Comparison of ENCODE assay signal across 8 cellular contexts in the genomic region with DNA sequence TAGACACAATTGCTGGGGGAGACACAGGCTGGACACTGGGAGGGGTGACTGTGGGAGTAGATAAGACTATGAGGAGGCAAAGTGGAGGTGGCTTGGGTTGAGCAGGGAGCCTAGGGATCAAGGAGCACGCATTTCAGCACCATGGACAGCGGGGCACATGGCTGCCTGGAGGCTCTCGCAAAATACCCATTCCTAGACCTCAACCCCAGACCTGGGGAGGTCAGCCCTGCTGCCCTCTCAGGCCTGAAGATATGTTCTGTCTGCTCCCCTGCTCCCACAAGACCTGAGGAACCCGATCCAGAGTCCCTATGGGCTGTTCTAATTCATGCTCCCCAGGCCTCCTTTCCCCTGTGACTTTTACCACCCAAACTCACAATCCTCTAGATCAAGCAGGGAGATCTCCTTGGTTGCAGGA. TPM values are rescaled to one million over a fixed set of nuclear protein-coding genes. Genes with fewer than 3 reads are reported as not detected.
DNase-seq lines count a peak whose midpoint lies in the region; ATAC-seq, FAIRE-seq and TF ChIP-seq lines count a peak whose summit lies in the region.

No MANE protein-coding gene starts in this region.

- intact Hi-C loops in GM12878 (cut with micrococcal nuclease; ENCODE audit: unreplicated experiment): no loop called here
- intact Hi-C loops in mucosa of descending colon (cut with DNase I, micrococcal nuclease): no loop called here

- no peaks in the 10 kb centered on the region for H3K79me2 ChIP-seq in GM12878 (ENCODE audit: control insufficient read depth, insufficient read depth, low read length)

- no peak for TF ChIP-seq RAD21 in GM12878 (IDR thresholded peaks at IDR 0.05; ENCODE audit: insufficient read depth, low read depth, low read length)

- no peak overlapping the region for H3K4me2 ChIP-seq in GM12878 (ENCODE audit: control insufficient read depth, insufficient read depth)

- H3K36me3 ChIP-seq in H7 (replicated peaks; ENCODE audit: control insufficient read depth, insufficient read depth, low read length): no peaks in the 10 kb centered on the region
- no peaks in the 10 kb centered on the region for H3K36me3 ChIP-seq in GM12878 (ENCODE audit: control insufficient read depth in 2 of 2, insufficient read depth in 2 of 2, low read length in 1 of 2)
- no peaks in the 10 kb centered on the region for H3K36me3 ChIP-seq in mucosa of descending colon (ENCODE audit: low read depth)

- CTCF ChIA-PET in GM12878 (lab: Yijun Ruan, JAX): no interaction called here

- BruUV-seq in GM12878 (replicated peaks; lab: Mats Ljungman, UMichigan): no TSS peak

- H3K4me3 ChIP-seq in H7 (ENCODE audit: insufficient read depth, low read depth, low read length): no peak overlapping the region
- no peak overlapping the region for H3K4me3 ChIP-seq in GM12878
- H3K4me3 ChIP-seq in mucosa of descending colon: no peak overlapping the region

- H3K9me3 ChIP-seq in GM12878 (replicated peaks; ENCODE audit: control insufficient read depth, insufficient read depth, low read length) (no peaks in the 10 kb centered on the region), mucosa of descending colon (no peaks in the 10 kb centered on the region)

- POLR2A ChIA-PET in GM12878 (lab: Charles Lee): no interaction called here

- RAD21 ChIA-PET in GM12878 (lab: Charles Lee; ENCODE audit: unreplicated experiment): interaction anchor here (1.0 kb wide), 1 partner anchor 336 kb away, joined by 3 read pairs; no protein-coding TSS in a partner anchor

- H3K27ac ChIP-seq in GM12878 (ENCODE audit: control insufficient read depth, insufficient read depth): no peak overlapping the region

- SMC1A ChIA-PET in GM12878 (lab: Charles Lee; ENCODE audit: uncharacterized antibody, unreplicated experiment): no interaction called here

- DNase-seq in H7: peak; percentile 91
- peak; percentile 54 for DNase-seq in RPMI7951 (ENCODE audit: low read depth)
- DNase-seq in GM12878 (ENCODE audit: low read depth, low spot score): no peak
- DNase-seq in mucosa of descending colon: peak in 2 of 3 donors; percentile 62 to 75
- no peak for DNase-seq in foreskin melanocyte
- DNase-seq in hippocampal formation (lab: John Stamatoyannopoulos, UW): no peak
- no peak for DNase-seq in NK-92 treated with Interleukin-12 subunit alpha and Interleukin-12 subunit beta, amount 100 ng/mL, for 24 hours (lab: John Stamatoyannopoulos, UW)

- H3K27me3 ChIP-seq in H7 (ENCODE audit: control insufficient read depth, insufficient read depth, low read length): peaks cover 7% of the 10 kb centered on the region
- no peaks in the 10 kb centered on the region; a peak in 1 of 4 replicates for H3K27me3 ChIP-seq in GM12878 (replicated peaks in 1 of 2; ENCODE audit: control insufficient read depth in 2 of 2, insufficient read depth in 2 of 2, low read length in 1 of 2)

- no peak for TF ChIP-seq POLR2A in GM12878 (IDR thresholded peaks at IDR 0.05; ENCODE audit: low read depth, low read length)

- WGBS in GM12878 (ENCODE audit: insufficient coverage, insufficient replicate concordance, low lambda C conversion rate, missing lambda C conversion rate): 10% methylated on average over 4 of the region's 4 CpGs

- no peak overlapping the region for H3K9ac ChIP-seq in GM12878 (ENCODE audit: control insufficient read depth, insufficient read depth, low read length)

- no peak for TF ChIP-seq EP300 in GM12878 (IDR thresholded peaks at IDR 0.05; ENCODE audit: borderline replicate concordance in 1 of 2, control insufficient read depth in 1 of 2, low read depth in 2 of 2, low read length in 2 of 2)

- no peak overlapping the region for H2AFZ ChIP-seq in GM12878 (ENCODE audit: control insufficient read depth, low read depth, low read length)

- no peaks in the 10 kb centered on the region for H4K20me1 ChIP-seq in GM12878 (ENCODE audit: control insufficient read depth, insufficient read depth)

- FAIRE-seq in GM12878 (lab: Jason Lieb, UNC): no peak

- ATAC-seq in GM12878 (peak; percentile 71), mucosa of descending colon (peak; percentile 58), GM18861 (IDR thresholded peaks at IDR 0.05; ENCODE audit: unreplicated experiment) (no peak)

- in situ Hi-C loops in GM12878 (cut with MboI): no loop called here

- H3K4me1 ChIP-seq in GM12878 (ENCODE audit: control insufficient read depth, insufficient read depth, low read length) (no peaks in the 10 kb centered on the region), mucosa of descending colon (ENCODE audit: low read depth) (no peaks in the 10 kb centered on the region)

- TF ChIP-seq CTCF in GM12878 (IDR thresholded peaks at IDR 0.05 in 2 of 3, conservative IDR thresholded peaks at IDR 0.05 in 1 of 3; ENCODE audit: control insufficient read depth in 2 of 3, extremely low read depth in 1 of 3, insufficient read depth in 1 of 3, low read depth in 3 of 3, low read length in 3 of 3): no peak
- no peak for TF ChIP-seq CTCF in mucosa of descending colon (IDR thresholded peaks at IDR 0.05)

TF ChIP-seq in GM12878, 131 proteins besides CTCF, POLR2A, EP300 and RAD21 (continues in another document):
- TF ChIP-seq, protein P1, sequence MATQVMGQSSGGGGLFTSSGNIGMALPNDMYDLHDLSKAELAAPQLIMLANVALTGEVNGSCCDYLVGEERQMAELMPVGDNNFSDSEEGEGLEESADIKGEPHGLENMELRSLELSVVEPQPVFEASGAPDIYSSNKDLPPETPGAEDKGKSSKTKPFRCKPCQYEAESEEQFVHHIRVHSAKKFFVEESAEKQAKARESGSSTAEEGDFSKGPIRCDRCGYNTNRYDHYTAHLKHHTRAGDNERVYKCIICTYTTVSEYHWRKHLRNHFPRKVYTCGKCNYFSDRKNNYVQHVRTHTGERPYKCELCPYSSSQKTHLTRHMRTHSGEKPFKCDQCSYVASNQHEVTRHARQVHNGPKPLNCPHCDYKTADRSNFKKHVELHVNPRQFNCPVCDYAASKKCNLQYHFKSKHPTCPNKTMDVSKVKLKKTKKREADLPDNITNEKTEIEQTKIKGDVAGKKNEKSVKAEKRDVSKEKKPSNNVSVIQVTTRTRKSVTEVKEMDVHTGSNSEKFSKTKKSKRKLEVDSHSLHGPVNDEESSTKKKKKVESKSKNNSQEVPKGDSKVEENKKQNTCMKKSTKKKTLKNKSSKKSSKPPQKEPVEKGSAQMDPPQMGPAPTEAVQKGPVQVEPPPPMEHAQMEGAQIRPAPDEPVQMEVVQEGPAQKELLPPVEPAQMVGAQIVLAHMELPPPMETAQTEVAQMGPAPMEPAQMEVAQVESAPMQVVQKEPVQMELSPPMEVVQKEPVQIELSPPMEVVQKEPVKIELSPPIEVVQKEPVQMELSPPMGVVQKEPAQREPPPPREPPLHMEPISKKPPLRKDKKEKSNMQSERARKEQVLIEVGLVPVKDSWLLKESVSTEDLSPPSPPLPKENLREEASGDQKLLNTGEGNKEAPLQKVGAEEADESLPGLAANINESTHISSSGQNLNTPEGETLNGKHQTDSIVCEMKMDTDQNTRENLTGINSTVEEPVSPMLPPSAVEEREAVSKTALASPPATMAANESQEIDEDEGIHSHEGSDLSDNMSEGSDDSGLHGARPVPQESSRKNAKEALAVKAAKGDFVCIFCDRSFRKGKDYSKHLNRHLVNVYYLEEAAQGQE (IDR thresholded peaks at IDR 0.05; ENCODE audit: low read depth, low read length): peak; percentile 98

RNA-seq across cellular contexts. Expression of gene CPEB1, which starts 16.0 kb away (rescaled TPM):
- 1.3 and 4.0 TPM in 2 replicates for total RNA-seq in H7 (2014; rRNA removed; shearing (Covaris generic))
- 6.1 and 12.1 TPM in 2 replicates for total RNA-seq in RPMI7951 (2014; rRNA removed; shearing (Covaris generic))
- total RNA-seq in GM12878 (2013; cell fraction: nucleolus; rRNA removed): 2.4 and 3.7 TPM in 2 replicates
- 0.28 and 0.44 TPM in 2 replicates for total RNA-seq in GM12878 (2014; rRNA removed)
- total RNA-seq in GM12878 (2014; rRNA removed; fragmentation: Illumina TruSeq; extraction: Trizol): 0.27 and 0.28 TPM in 2 replicates
- 0.66 and 0.92 TPM in 2 replicates for total RNA-seq in GM12878 (2021)
- polyA plus RNA-seq in GM12878 (2011; ENCODE audit: low read depth): 0.12 TPM
- 0.14 and 0.26 TPM in 2 replicates for polyA plus RNA-seq in GM12878 (2011; rRNA removed)
- polyA plus RNA-seq in GM12878 (2011; cell fraction: cytosol; rRNA removed): 0.10 and 0.15 TPM in 2 replicates
- 0.23 and 0.40 TPM in 2 replicates for polyA plus RNA-seq in GM12878 (2011; cell fraction: nucleus; rRNA removed)
- polyA plus RNA-seq in GM12878 (2012): 0.38 and 0.48 TPM in 2 replicates
- 0.65 and 0.68 TPM in 2 replicates for polyA plus RNA-seq in GM12878 (2014; fragmentation: Illumina TruSeq; extraction: Trizol)
- polyA plus RNA-seq in GM12878 (2014; fragmentation: Nextera tagmentation; extraction: Ambion mirVana): under 1 TPM; 0.05 to 0.20 TPM
- polyA plus RNA-seq in GM12878 (2014; rRNA removed): 0.71 and 0.99 TPM in 2 replicates
- polyA plus RNA-seq in GM12878 (2016; fragmentation: Nextera tagmentation; extraction: Ambion mirVana): 1 to 10 TPM; 1.1 TPM
- not detected in 2 replicates for polyA minus RNA-seq in GM12878 (2011; rRNA and poly(A)+ RNA removed)
- not detected in 2 replicates for polyA minus RNA-seq in GM12878 (2011; cell fraction: cytosol; rRNA and poly(A)+ RNA removed)
- 0.12 TPM in 1 of 2 replicates, not detected in the other for polyA minus RNA-seq in GM12878 (2011; cell fraction: nucleus; rRNA and poly(A)+ RNA removed)
- total RNA-seq in mucosa of descending colon: 10 to 100 TPM in 1 of 3 donors, 1 to 10 TPM in 1, under 1 TPM in 1; 0.61 to 11.8 (median 1.4) TPM

RNA-seq across cellular contexts. Expression of gene AP3B2, which starts 46.5 kb away (rescaled TPM):
- total RNA-seq in H7 (2014; rRNA removed; shearing (Covaris generic)): 10.4 and 11.6 TPM in 2 replicates
- total RNA-seq in RPMI7951 (2014; rRNA removed; shearing (Covaris generic)): 1.4 and 1.7 TPM in 2 replicates
- total RNA-seq in GM12878 (2013; cell fraction: nucleolus; rRNA removed): not detected in 2 replicates
- total RNA-seq in GM12878 (2014; rRNA removed) (not detected in 2 replicates), GM12878 (2014; rRNA removed; fragmentation: Illumina TruSeq; extraction: Trizol) (not detected in 2 replicates), GM12878 (2021) (not detected in 2 replicates), mucosa of descending colon (1 to 10 TPM in 2 of 3 donors, under 1 TPM in 1; 0.67 to 5.4 (median 1.9) TPM)
- not detected for polyA plus RNA-seq in GM12878 (2011; ENCODE audit: low read depth)
- polyA plus RNA-seq in GM12878 (2011; rRNA removed) (not detected in 2 replicates), GM12878 (2014; fragmentation: Illumina TruSeq; extraction: Trizol) (not detected in 2 replicates), GM12878 (2014; fragmentation: Nextera tagmentation; extraction: Ambion mirVana) (not detected), GM12878 (2014; rRNA removed) (not detected in 2 replicates), GM12878 (2016; fragmentation: Nextera tagmentation; extraction: Ambion mirVana) (not detected)
- not detected in 2 replicates for polyA plus RNA-seq in GM12878 (2011; cell fraction: cytosol; rRNA removed)
- not detected in 2 replicates for polyA plus RNA-seq in GM12878 (2011; cell fraction: nucleus; rRNA removed)
- polyA plus RNA-seq in GM12878 (2012): 0.03 and 0.12 TPM in 2 replicates
- polyA minus RNA-seq in GM12878 (2011; rRNA and poly(A)+ RNA removed): not detected in 2 replicates
- polyA minus RNA-seq in GM12878 (2011; cell fraction: cytosol; rRNA and poly(A)+ RNA removed): not detected in 2 replicates
- not detected in 2 replicates for polyA minus RNA-seq in GM12878 (2011; cell fraction: nucleus; rRNA and poly(A)+ RNA removed)

Comparison
In these comparisons a context has a peak if more than half of its experiments do, and no peak if none do; other contexts are left out.
1. DNase-seq: peak in H7 (single experiment), RPMI7951 (single experiment) and mucosa of descending colon (2 of 3); none in GM12878 (single experiment), foreskin melanocyte (single experiment), hippocampal formation (0 of 2) and NK-92 treated with Interleukin-12 subunit alpha and Interleukin-12 subunit beta, amount 100 ng/mL, for 24 hours (single experiment).